8 cellular contexts compared by ENCODE assay signal in genomic region chr19:32691291-32691951, GRCh38. TPM values are rescaled to one million over a fixed set of nuclear protein-coding genes. Genes with fewer than 3 reads are reported as not detected.
DNase-seq lines count a peak whose midpoint lies in the region; ATAC-seq and TF ChIP-seq lines count a peak whose summit lies in the region.

Gene NUDT19, plus strand, starts transcription at chr19:32691821. Its CDS starts 140 bp downstream, at chr19:32691961.

- DNase-seq in GM12865 (ENCODE audit: low read depth), result peak; percentile 95
- peak; percentile 82 for DNase-seq in NCI-H1092 (lab: John Stamatoyannopoulos, UW)
- DNase-seq in SW 1271 (lab: John Stamatoyannopoulos, UW), result peak; percentile 75 to 87
- DNase-seq in activated naive CD8-positive, alpha-beta T cell treated with anti-CD3 and anti-CD28 coated beads, Interleukin-2, amount 50 U/mL, for 24 hours, result peak; percentile 84
- peak; percentile 89 for DNase-seq in cardiac septum (ENCODE audit: low spot score)
- peak; percentile 96 for DNase-seq in posterior vena cava (ENCODE audit: low spot score)

- peak within 1 kb of the TSS; percentile 92 for H3K27ac ChIP-seq in urinary bladder (ENCODE audit: low read depth)

- H3K27ac Mint-ChIP-seq in activated naive CD8-positive, alpha-beta T cell treated with anti-CD3 and anti-CD28 coated beads, Interleukin-2, amount 50 U/mL, for 24 hours, result peak within 1 kb of the TSS; percentile 98

- H3K4me1 ChIP-seq in urinary bladder (ENCODE audit: insufficient read depth), result no peaks in the 10 kb centered on the region

- peaks cover 39% of the 10 kb centered on the region for H3K36me3 Mint-ChIP-seq in activated naive CD8-positive, alpha-beta T cell treated with anti-CD3 and anti-CD28 coated beads, Interleukin-2, amount 50 U/mL, for 24 hours (ENCODE audit: low read depth)

- peaks cover 4% of the 10 kb centered on the region for H3K9me3 Mint-ChIP-seq in activated naive CD8-positive, alpha-beta T cell treated with anti-CD3 and anti-CD28 coated beads, Interleukin-2, amount 50 U/mL, for 24 hours

- peak; percentile 88 for ATAC-seq in HG02610 (IDR thresholded peaks at IDR 0.05; ENCODE audit: unreplicated experiment)
- peak; percentile 80 for ATAC-seq in activated naive CD8-positive, alpha-beta T cell treated with anti-CD3 and anti-CD28 coated beads, Interleukin-2, amount 50 U/mL, for 24 hours

- peaks cover 4% of the 10 kb centered on the region for H3K36me3 ChIP-seq in urinary bladder (ENCODE audit: insufficient read depth)

- H3K4me1 Mint-ChIP-seq in activated naive CD8-positive, alpha-beta T cell treated with anti-CD3 and anti-CD28 coated beads, Interleukin-2, amount 50 U/mL, for 24 hours, result peaks cover 57% of the 10 kb centered on the region

- peak within 1 kb of the TSS; percentile 93 for H3K4me3 Mint-ChIP-seq in activated naive CD8-positive, alpha-beta T cell treated with anti-CD3 and anti-CD28 coated beads, Interleukin-2, amount 50 U/mL, for 24 hours

- intact Hi-C loops in cardiac septum (cut with DNase I), result loop anchor here (2.0 kb wide), 1 partner anchor 17 kb away; the partner anchor contains the start of genes ANKRD27 and RGS9BP
- intact Hi-C loops in posterior vena cava (cut with DNase I), result no loop called here

- no peaks in the 10 kb centered on the region for H3K27me3 Mint-ChIP-seq in activated naive CD8-positive, alpha-beta T cell treated with anti-CD3 and anti-CD28 coated beads, Interleukin-2, amount 50 U/mL, for 24 hours

- WGBS in urinary bladder, result 7% methylated on average over 32 of the region's 32 CpGs

- no peak for TF ChIP-seq CTCF in GM12865 (IDR thresholded peaks at IDR 0.05; ENCODE audit: insufficient read depth, low read depth, low read length, missing control alignments)

- H3K4me3 ChIP-seq in GM12865 (ENCODE audit: low read depth, low read length) (peak within 1 kb of the TSS; percentile 97), urinary bladder (ENCODE audit: low read depth, low read length) (peak within 1 kb of the TSS; percentile 85)

RNA-seq across cellular contexts. Expression of gene NUDT19, which starts in this region (rescaled TPM):
- total RNA-seq in cardiac septum (15.3 TPM), posterior vena cava (1 to 10 TPM; 7.1 to 8.1 TPM), urinary bladder (13.1 TPM)
- polyA plus RNA-seq in urinary bladder, result 7.7 TPM

Comparison
In these comparisons a context has a peak if more than half of its experiments do, and no peak if none do; other contexts are left out.
1. Peak in every context shown above with its lines: DNase-seq, ATAC-seq, H3K4me3 ChIP-seq and H3K27ac ChIP-seq.